In genomic region chr22:41579297-41579996, GRCh38 we compare ENCODE assay signal across 2 cellular contexts.
TF ChIP-seq lines count a peak whose summit lies in the region.

No MANE protein-coding gene starts in this region.

TF ChIP-seq in A549, 52 proteins besides CTCF, POLR2A, EP300 and RAD21:
- TF ChIP-seq ZFP36 (IDR thresholded peaks at IDR 0.05; ENCODE audit: borderline replicate concordance, partially characterized antibody), result peak; percentile 42
- TF ChIP-seq HMGXB4 (CRISPR knock-in tag; IDR thresholded peaks at IDR 0.05; ENCODE audit: borderline replicate concordance), result no peak

TF ChIP-seq in K562, 482 proteins besides CTCF, POLR2A, EP300 and RAD21:
- TF ChIP-seq PTBP1 (IDR thresholded peaks at IDR 0.05; ENCODE audit: low read depth, low read length) (0 out of 2 replicates have a peak, but pooled peaks have one; percentile 32), RBM25 (IDR thresholded peaks at IDR 0.05; ENCODE audit: low read depth, low read length, severe bottlenecking) (peak; percentile 65), ZFP36 (IDR thresholded peaks at IDR 0.05; ENCODE audit: low read depth, low read length, partially characterized antibody) (peak; percentile 76), KDM1A (IDR thresholded peaks at IDR 0.05) (peak in 1 of 2 experiments; percentile 23; a peak in 1 of 4 replicates), DPF2 (IDR thresholded peaks at IDR 0.05) (no peak), BCOR (IDR thresholded peaks at IDR 0.05) (peak; percentile 47; the same call in 1 of the 2 replicates), RBFOX2 (IDR thresholded peaks at IDR 0.05; ENCODE audit: low read depth, low read length) (peak; percentile 13; the same call in 1 of the 2 replicates), GTF2E2 (tag; IDR thresholded peaks at IDR 0.05) (no peak)
